11 cellular contexts compared by ENCODE assay signal in genomic region chr14:68655021-68655811, GRCh38.
DNase-seq lines count a peak whose midpoint lies in the region; ATAC-seq, FAIRE-seq and TF ChIP-seq lines count a peak whose summit lies in the region.
"Had no signal": no experiment of that assay in that cellular context is flagged by ENCODE, and none has a peak within 500 bp of the region (broad histone marks: within the 10 kb centered on the region; RNA-seq: fewer than 3 reads in every experiment).

No MANE protein-coding gene starts in this region.

- peak; percentile 9 to 16 for DNase-seq in activated T-cell treated with anti-CD3 and anti-CD28 coated beads, Interleukin-2, amount 50 U/mL, for 48 hours
- no peak for DNase-seq in activated T-cell treated with anti-CD3 and anti-CD28 coated beads, Interleukin-2, amount 50 U/mL, for 1 hour
- DNase-seq in astrocyte (ENCODE audit: low read depth) (no peak), naive B cell (no peak), type B pancreatic cell (ENCODE audit: extremely low spot score, unreplicated experiment) (no peak), NCI-H1417 (lab: John Stamatoyannopoulos, UW) (no peak)
- DNase-seq in stimulated activated effector memory CD8-positive, alpha-beta T cell treated with anti-CD3 and anti-CD28 coated beads, Interleukin-12 subunit alpha, Interleukin-12 subunit beta, amount 100 ng/mL, for 72 hours (ENCODE audit: low spot score in 2 of 2) = no peak
- DNase-seq: activated T-cell treated with anti-CD3 and anti-CD28 coated beads, Interleukin-2, amount 50 U/mL, for 72 hours; MV-4-11 had no signal

- H3K4me1 Mint-ChIP-seq in astrocyte (ENCODE audit: low read depth, unreplicated experiment) (peaks cover 12% of the 10 kb centered on the region), naive B cell (peaks cover 32 to 54% (median 50%) of the 10 kb centered on the region in 3 donors), type B pancreatic cell (ENCODE audit: unreplicated experiment) (peaks cover 49% of the 10 kb centered on the region)
- no peaks in the 10 kb centered on the region for H3K4me1 Mint-ChIP-seq in stimulated activated effector memory CD8-positive, alpha-beta T cell treated with anti-CD3 and anti-CD28 coated beads, Interleukin-12 subunit alpha, Interleukin-12 subunit beta, amount 100 ng/mL, for 72 hours

- no peak overlapping the region for H3K4me3 ChIP-seq in astrocyte (ENCODE audit: insufficient read depth, low read depth, low read length)

- no peak for FAIRE-seq in astrocyte (lab: Jason Lieb, UNC)

- ATAC-seq in naive B cell (ENCODE audit: low read depth in 2 of 2) (no peak), HG03457 (IDR thresholded peaks at IDR 0.05; ENCODE audit: unreplicated experiment) (no peak)
- ATAC-seq in stimulated activated effector memory CD8-positive, alpha-beta T cell treated with anti-CD3 and anti-CD28 coated beads, Interleukin-12 subunit alpha, Interleukin-12 subunit beta, amount 100 ng/mL, for 72 hours = no peak
- ATAC-seq: activated T-cell treated with anti-CD3 and anti-CD28 coated beads, Interleukin-2, amount 50 U/mL, for 72 hours had no signal

- no peaks in the 10 kb centered on the region for H3K9me3 ChIP-seq in astrocyte (ENCODE audit: insufficient read depth, low read depth, low read length)

- no peak overlapping the region for H3K4me3 Mint-ChIP-seq in astrocyte (ENCODE audit: unreplicated experiment)
- peak overlapping the region in 5 of 8 donors; percentile 9 to 68 (median 21) for H3K4me3 Mint-ChIP-seq in naive B cell
- H3K4me3 Mint-ChIP-seq in type B pancreatic cell = peak overlapping the region; percentile 51
- no peak overlapping the region for H3K4me3 Mint-ChIP-seq in stimulated activated effector memory CD8-positive, alpha-beta T cell treated with anti-CD3 and anti-CD28 coated beads, Interleukin-12 subunit alpha, Interleukin-12 subunit beta, amount 100 ng/mL, for 72 hours
- H3K4me3 Mint-ChIP-seq: activated T-cell treated with anti-CD3 and anti-CD28 coated beads, Interleukin-2, amount 50 U/mL, for 72 hours had no signal

- no peaks in the 10 kb centered on the region for H3K79me2 ChIP-seq in astrocyte (ENCODE audit: insufficient read depth, low read length)
- H3K79me2 ChIP-seq: parathyroid adenoma had no signal

- H2AFZ ChIP-seq in astrocyte (ENCODE audit: low read depth, low read length) = no peak overlapping the region

- no peaks in the 10 kb centered on the region for H3K27me3 ChIP-seq in astrocyte (ENCODE audit: insufficient read depth, low read length)

- no peak overlapping the region for H3K27ac ChIP-seq in astrocyte (ENCODE audit: low read depth, low read length)
- H3K27ac ChIP-seq: parathyroid adenoma had no signal

- peaks cover 8% of the 10 kb centered on the region for H3K27me3 Mint-ChIP-seq in astrocyte (ENCODE audit: low read depth, unreplicated experiment)
- no peaks in the 10 kb centered on the region for H3K27me3 Mint-ChIP-seq in naive B cell
- no peaks in the 10 kb centered on the region for H3K27me3 Mint-ChIP-seq in type B pancreatic cell

- TF ChIP-seq CTCF in astrocyte (IDR thresholded peaks at IDR 0.05; ENCODE audit: insufficient read depth, low read depth, low read length) (no peak), type B pancreatic cell (conservative IDR thresholded peaks at IDR 0.05) (no peak)

- no peak overlapping the region for H3K9ac ChIP-seq in astrocyte (ENCODE audit: low read length)
- H3K9ac ChIP-seq: parathyroid adenoma had no signal

- H3K27ac Mint-ChIP-seq in astrocyte (ENCODE audit: unreplicated experiment) (peak overlapping the region; percentile 69), naive B cell (peak overlapping the region in 5 of 6 donors; percentile 1 to 92 (median 84)), type B pancreatic cell (peak overlapping the region; percentile 61)
- no peak overlapping the region for H3K27ac Mint-ChIP-seq in stimulated activated effector memory CD8-positive, alpha-beta T cell treated with anti-CD3 and anti-CD28 coated beads, Interleukin-12 subunit alpha, Interleukin-12 subunit beta, amount 100 ng/mL, for 72 hours
- H3K27ac Mint-ChIP-seq: activated T-cell treated with anti-CD3 and anti-CD28 coated beads, Interleukin-2, amount 50 U/mL, for 72 hours had no signal

- H3K9me3 Mint-ChIP-seq in astrocyte (ENCODE audit: unreplicated experiment) (no peaks in the 10 kb centered on the region), naive B cell (peaks cover 0 to 5% (median 0%) of the 10 kb centered on the region in 7 donors), type B pancreatic cell (peaks cover 11% of the 10 kb centered on the region)
- no peaks in the 10 kb centered on the region for H3K9me3 Mint-ChIP-seq in stimulated activated effector memory CD8-positive, alpha-beta T cell treated with anti-CD3 and anti-CD28 coated beads, Interleukin-12 subunit alpha, Interleukin-12 subunit beta, amount 100 ng/mL, for 72 hours
- H3K9me3 Mint-ChIP-seq: activated T-cell treated with anti-CD3 and anti-CD28 coated beads, Interleukin-2, amount 50 U/mL, for 72 hours had no signal

- H3K36me3 ChIP-seq in astrocyte (ENCODE audit: insufficient read depth, low read length) = no peaks in the 10 kb centered on the region

- peaks cover 33% of the 10 kb centered on the region for H3K4me1 ChIP-seq in astrocyte (ENCODE audit: insufficient read depth, low read length)

- peak overlapping the region; percentile 20 for H3K4me2 ChIP-seq in astrocyte (ENCODE audit: low read length)

- H4K20me1 ChIP-seq in astrocyte (ENCODE audit: insufficient read depth, low read length) = no peaks in the 10 kb centered on the region

- H3K36me3 Mint-ChIP-seq in astrocyte (ENCODE audit: low read depth, unreplicated experiment) = no peaks in the 10 kb centered on the region
- H3K36me3 Mint-ChIP-seq in naive B cell = peaks cover 12 to 25% of the 10 kb centered on the region in 2 donors
- peaks cover 9% of the 10 kb centered on the region for H3K36me3 Mint-ChIP-seq in type B pancreatic cell
- no peaks in the 10 kb centered on the region for H3K36me3 Mint-ChIP-seq in stimulated activated effector memory CD8-positive, alpha-beta T cell treated with anti-CD3 and anti-CD28 coated beads, Interleukin-12 subunit alpha, Interleukin-12 subunit beta, amount 100 ng/mL, for 72 hours

Comparison
In these comparisons a context has a peak if more than half of its experiments do, and no peak if none do; other contexts are left out.
1. DNase-seq: peak in activated T-cell treated with anti-CD3 and anti-CD28 coated beads, Interleukin-2, amount 50 U/mL, for 48 hours (2 of 2); none in activated T-cell treated with anti-CD3 and anti-CD28 coated beads, Interleukin-2, amount 50 U/mL, for 1 hour (single experiment), astrocyte (single experiment), naive B cell (single experiment), type B pancreatic cell (single experiment), NCI-H1417 (0 of 3) and stimulated activated effector memory CD8-positive, alpha-beta T cell treated with anti-CD3 and anti-CD28 coated beads, Interleukin-12 subunit alpha, Interleukin-12 subunit beta, amount 100 ng/mL, for 72 hours (0 of 2).
2. H3K4me3 Mint-ChIP-seq: peak in naive B cell (5 of 8) and type B pancreatic cell (single experiment); none in astrocyte (single experiment) and stimulated activated effector memory CD8-positive, alpha-beta T cell treated with anti-CD3 and anti-CD28 coated beads, Interleukin-12 subunit alpha, Interleukin-12 subunit beta, amount 100 ng/mL, for 72 hours (single experiment).